ENCODE assay signal across 18 cellular contexts in genomic region chr11:72191961-72192381, GRCh38. TPM values are rescaled to one million over a fixed set of nuclear protein-coding genes. Genes with fewer than 3 reads are reported as not detected.
A peak's percentile ranks its signal among the peaks of the same experiment; 100 is the strongest.
DNase-seq lines count a peak whose midpoint lies in the region; ATAC-seq, FAIRE-seq and TF ChIP-seq lines count a peak whose summit lies in the region.
"Had no signal": no experiment of that assay in that cellular context is flagged by ENCODE, and none has a peak within 500 bp of the region (broad histone marks: within the 10 kb centered on the region; RNA-seq: fewer than 3 reads in every experiment).

Gene FOLR1 (plus strand): TSS chr11:72192140. CDS start chr11:72192174, 34 bp downstream.

- DNase-seq in NCI-H82 (lab: John Stamatoyannopoulos, UW) (peak; percentile 8), NCI-H82 treated with DMSO at 0.1 percent for 48 hours (lab: John Stamatoyannopoulos, UW; ENCODE audit: unreplicated experiment) (no peak), K562 (ENCODE audit: extremely low read depth in 1 of 4, low spot score in 3 of 4) (peak; percentile 72 to 82 (median 80)), left lung (peak in 1 of 2 donors; percentile 73), upper lobe of right lung (peak; percentile 84), cardiac septum (ENCODE audit: low spot score) (no peak)
- no peak for DNase-seq in activated CD4-positive, alpha-beta memory T cell treated with anti-CD3 and anti-CD28 coated beads, Interleukin-2, amount 10 ng/mL, durations not matched to agents 7 days and 5 days
- DNase-seq: 8988T; activated CD4-positive, alpha-beta T cell treated with anti-CD3 and anti-CD28 coated beads for 1 hour; aorta; CD8-positive, alpha-beta memory T cell; effector memory CD8-positive, alpha-beta T cell; kidney glomerular epithelial cell; NCI-H2081 had no signal

- H3K9me3 ChIP-seq in K562 (replicated peaks; ENCODE audit: control insufficient read depth, insufficient read depth, low read depth, low read length) (no peaks in the 10 kb centered on the region), left lung (no peaks in the 10 kb centered on the region), upper lobe of right lung (no peaks in the 10 kb centered on the region)

- peaks cover 9 to 10% of the 10 kb centered on the region in 2 experiments for H3K4me1 ChIP-seq in K562 (replicated peaks in 1 of 2; ENCODE audit: control insufficient read depth in 2 of 2, insufficient read depth in 2 of 2, low read length in 2 of 2)
- peaks cover 0 to 11% of the 10 kb centered on the region in 2 donors for H3K4me1 ChIP-seq in left lung
- peaks cover 9% of the 10 kb centered on the region for H3K4me1 ChIP-seq in upper lobe of right lung

- TF ChIP-seq RAD21 in K562 (CRISPR knock-in tag; conservative IDR thresholded peaks at IDR 0.05 in 1 of 2, IDR thresholded peaks at IDR 0.05 in 1 of 2), result no peak

- ATAC-seq in K562 (peak; percentile 94), left lung (peak; percentile 84), upper lobe of right lung (peak; percentile 91), HG02970 (IDR thresholded peaks at IDR 0.05; ENCODE audit: low FRiP score, unreplicated experiment) (no peak)
- ATAC-seq: effector memory CD8-positive, alpha-beta T cell; SK-N-SH treated with all-trans-retinoic acid at 6 μM for 48 hours had no signal

- H3K4me3 Mint-ChIP-seq in activated CD4-positive, alpha-beta memory T cell treated with anti-CD3 and anti-CD28 coated beads, Interleukin-2, amount 10 ng/mL, durations not matched to agents 7 days and 5 days, result no peak within 1 kb of the TSS
- H3K4me3 Mint-ChIP-seq: activated T-helper 1 cell treated with anti-CD3 and anti-CD28 coated beads, Interleukin-12 subunit alpha, Interleukin-12 subunit beta, Interleukin-2, Interleukin-4 antibody, amounts not matched to agents 30 ng/mL and 10 ng/mL and 1 ng/mL, durations not matched to agents 14 hours and 24 hours and 36 hours; CD8-positive, alpha-beta memory T cell; effector memory CD8-positive, alpha-beta T cell had no signal

- no peak for TF ChIP-seq EP300 in K562 (IDR thresholded peaks at IDR 0.05; ENCODE audit: low read length)

- no peak within 1 kb of the TSS for H3K27ac ChIP-seq in K562 (ENCODE audit: extremely low read depth, low read depth, low read length)
- peak within 1 kb of the TSS; percentile 26 to 42 for H3K27ac ChIP-seq in left lung
- no peak within 1 kb of the TSS for H3K27ac ChIP-seq in upper lobe of right lung

- peak within 1 kb of the TSS; percentile 50 for H3K4me2 ChIP-seq in K562 (ENCODE audit: insufficient read depth, low read length)

- CTCF ChIA-PET in K562 (lab: Yijun Ruan, JAX; ENCODE audit: low intra/inter-chr PET ratio), result no interaction called here
- CTCF ChIA-PET in activated CD4-positive, alpha-beta memory T cell treated with anti-CD3 and anti-CD28 coated beads, Interleukin-2, amount 10 ng/mL, durations not matched to agents 7 days and 5 days (lab: Charles Lee), result interaction anchor here (1.0 kb wide), 1 partner anchor 9 kb away, joined by 5 read pairs; no protein-coding TSS in a partner anchor

- no peaks in the 10 kb centered on the region for H3K79me2 ChIP-seq in K562 (ENCODE audit: control insufficient read depth, insufficient read depth, low read length)

- no peak for TF ChIP-seq CTCF in K562 (IDR thresholded peaks at IDR 0.05 in 2 of 3, conservative IDR thresholded peaks at IDR 0.05 in 1 of 3; ENCODE audit: insufficient read depth in 2 of 3, low read depth in 1 of 3, low read length in 3 of 3)
- TF ChIP-seq CTCF in left lung (IDR thresholded peaks at IDR 0.05), result no peak
- no peak for TF ChIP-seq CTCF in upper lobe of right lung (IDR thresholded peaks at IDR 0.05)

- H3K9ac ChIP-seq in K562 (ENCODE audit: insufficient read depth in 1 of 2, low read depth in 2 of 2, low read length in 2 of 2), result peak within 1 kb of the TSS in 1 of 2 experiments; percentile 64; a peak in 2 of 4 replicates

- POLR2A ChIA-PET in K562 (lab: Yijun Ruan, JAX), result interaction anchor here (0.6 to 1.2 kb wide), 3 partner anchors 20 to 83 kb away, joined by 3 to 4 read pairs (median 4); no protein-coding TSS in a partner anchor
- POLR2A ChIA-PET in activated CD4-positive, alpha-beta memory T cell treated with anti-CD3 and anti-CD28 coated beads, Interleukin-2, amount 10 ng/mL, durations not matched to agents 7 days and 5 days (lab: Charles Lee), result no interaction called here

- H3K27me3 ChIP-seq in K562 (ENCODE audit: control insufficient read depth in 2 of 2, insufficient read depth in 2 of 2, low read length in 2 of 2) (no peaks in the 10 kb centered on the region), left lung (no peaks in the 10 kb centered on the region), upper lobe of right lung (no peaks in the 10 kb centered on the region)

- in situ Hi-C loops in K562 (cut with MboI), result no loop called here

- peak; percentile 77 for FAIRE-seq in K562 (lab: Jason Lieb, UNC)
- FAIRE-seq: frontal cortex had no signal

- intact Hi-C loops in K562 (cut with micrococcal nuclease) (no loop called here), left lung (cut with DNase I) (no loop called here), upper lobe of right lung (cut with DNase I) (no loop called here), cardiac septum (cut with DNase I) (no loop called here)

- no peak for TF ChIP-seq POLR2A in K562 (conservative IDR thresholded peaks at IDR 0.05)

- H3K36me3 ChIP-seq in K562 (ENCODE audit: control insufficient read depth, insufficient read depth, low read length), result no peaks in the 10 kb centered on the region
- no peaks in the 10 kb centered on the region for H3K36me3 ChIP-seq in left lung
- no peaks in the 10 kb centered on the region for H3K36me3 ChIP-seq in upper lobe of right lung

- 23% methylated on average over 5 of the region's 5 CpGs for WGBS in K562 (ENCODE audit: insufficient coverage, low coverage, missing lambda C conversion rate)

- no peak within 1 kb of the TSS for H3K27ac Mint-ChIP-seq in activated CD4-positive, alpha-beta memory T cell treated with anti-CD3 and anti-CD28 coated beads, Interleukin-2, amount 10 ng/mL, durations not matched to agents 7 days and 5 days
- H3K27ac Mint-ChIP-seq: activated T-helper 1 cell treated with anti-CD3 and anti-CD28 coated beads, Interleukin-12 subunit alpha, Interleukin-12 subunit beta, Interleukin-2, Interleukin-4 antibody, amounts not matched to agents 30 ng/mL and 10 ng/mL and 1 ng/mL, durations not matched to agents 14 hours and 24 hours and 36 hours; CD8-positive, alpha-beta memory T cell; effector memory CD8-positive, alpha-beta T cell had no signal

- H2AFZ ChIP-seq in K562 (ENCODE audit: low read depth, low read length), result peak within 1 kb of the TSS; percentile 75

- H3K9me1 ChIP-seq in K562 (ENCODE audit: control insufficient read depth, insufficient read depth, low read length), result peaks cover 2% of the 10 kb centered on the region

- no peaks in the 10 kb centered on the region for H3K4me1 Mint-ChIP-seq in activated CD4-positive, alpha-beta memory T cell treated with anti-CD3 and anti-CD28 coated beads, Interleukin-2, amount 10 ng/mL, durations not matched to agents 7 days and 5 days
- H3K4me1 Mint-ChIP-seq: CD8-positive, alpha-beta memory T cell had no signal

- H4K20me1 ChIP-seq in K562 (replicated peaks; ENCODE audit: control insufficient read depth, insufficient read depth, low read length), result no peaks in the 10 kb centered on the region

- H3K9me3 Mint-ChIP-seq in activated CD4-positive, alpha-beta memory T cell treated with anti-CD3 and anti-CD28 coated beads, Interleukin-2, amount 10 ng/mL, durations not matched to agents 7 days and 5 days, result no peaks in the 10 kb centered on the region
- H3K9me3 Mint-ChIP-seq: activated T-helper 1 cell treated with anti-CD3 and anti-CD28 coated beads, Interleukin-12 subunit alpha, Interleukin-12 subunit beta, Interleukin-2, Interleukin-4 antibody, amounts not matched to agents 30 ng/mL and 10 ng/mL and 1 ng/mL, durations not matched to agents 14 hours and 24 hours and 36 hours; CD8-positive, alpha-beta memory T cell; effector memory CD8-positive, alpha-beta T cell had no signal

- H3K4me3 ChIP-seq in K562, result no peak within 1 kb of the TSS
- H3K4me3 ChIP-seq in left lung, result peak within 1 kb of the TSS in 1 of 2 donors; percentile 5
- peak within 1 kb of the TSS; percentile 14 for H3K4me3 ChIP-seq in upper lobe of right lung

- no TSS peak for BruUV-seq in K562 (replicated peaks; lab: Mats Ljungman, UMichigan)

- H3K36me3 Mint-ChIP-seq in activated CD4-positive, alpha-beta memory T cell treated with anti-CD3 and anti-CD28 coated beads, Interleukin-2, amount 10 ng/mL, durations not matched to agents 7 days and 5 days (ENCODE audit: low read depth), result no peaks in the 10 kb centered on the region
- H3K36me3 Mint-ChIP-seq: CD8-positive, alpha-beta memory T cell had no signal

- H3K27me3 Mint-ChIP-seq in activated CD4-positive, alpha-beta memory T cell treated with anti-CD3 and anti-CD28 coated beads, Interleukin-2, amount 10 ng/mL, durations not matched to agents 7 days and 5 days, result no peaks in the 10 kb centered on the region

TF ChIP-seq in K562, 482 proteins besides CTCF, POLR2A, EP300 and RAD21 (continues in another document):
- peak; percentile 33; the same call in 1 of the 2 replicates for TF ChIP-seq CBFA2T3 (IDR thresholded peaks at IDR 0.05)

RNA-seq across cellular contexts. Expression of gene FOLR1, which starts in this region (rescaled TPM):
- total RNA-seq in K562 (2011; cell fraction: chromatin; rRNA removed; ENCODE audit: low replicate concordance), result 0.46 and 2.7 TPM in 2 replicates
- 2.5 and 3.3 TPM in 2 replicates for total RNA-seq in K562 (2011; cell fraction: nucleolus; rRNA removed)
- 1.8 and 2.9 TPM in 2 replicates for total RNA-seq in K562 (2011; cell fraction: nucleoplasm; rRNA removed)
- total RNA-seq in K562 (2014; rRNA removed), result 0.68 and 0.90 TPM in 2 replicates
- 0.19 and 0.22 TPM in 2 replicates for total RNA-seq in K562 (2014; rRNA removed; fragmentation: Illumina TruSeq; extraction: Trizol)
- 0.58 and 0.75 TPM in 2 replicates for total RNA-seq in K562 (2015; rRNA removed; fragmentation: Illumina TruSeq; extraction: Trizol)
- 0.49 and 0.92 TPM in 2 replicates for total RNA-seq in K562 (2021)
- 1.2 and 2.3 TPM in 2 replicates for polyA plus RNA-seq in K562 (2011; rRNA removed)
- 2.0 and 3.9 TPM in 2 replicates for polyA plus RNA-seq in K562 (2011; cell fraction: cytosol; rRNA removed)
- polyA plus RNA-seq in K562 (2011; cell fraction: nucleus; rRNA removed), result 0.77 and 1.7 TPM in 2 replicates
- 1.8 and 7.5 TPM in 2 replicates for polyA plus RNA-seq in K562 (2012)
- 0.96 and 1.7 TPM in 2 replicates for polyA plus RNA-seq in K562 (2014; fragmentation: Illumina TruSeq; extraction: Trizol)
- 1 to 10 TPM; 1.0 to 1.7 TPM for polyA plus RNA-seq in K562 (2014; fragmentation: Nextera tagmentation; extraction: Ambion mirVana)
- polyA plus RNA-seq in K562 (2014; rRNA removed), result 1.8 TPM in 2 replicates
- 1.5 TPM in 1 of 2 replicates, not detected in the other for polyA minus RNA-seq in K562 (2011; rRNA and poly(A)+ RNA removed)
- 2.3 and 4.2 TPM in 2 replicates for polyA minus RNA-seq in K562 (2011; cell fraction: cytosol; rRNA and poly(A)+ RNA removed)
- polyA minus RNA-seq in K562 (2011; cell fraction: nucleus; rRNA and poly(A)+ RNA removed), result 1.2 and 1.4 TPM in 2 replicates
- total RNA-seq in left lung, result 100 to 1,000 TPM in 1 of 2 donors, 10 to 100 TPM in 1; 80.8 to 409 TPM
- 163 TPM for total RNA-seq in upper lobe of right lung
- 0.22 TPM for total RNA-seq in cardiac septum
- total RNA-seq in activated CD4-positive, alpha-beta memory T cell treated with anti-CD3 and anti-CD28 coated beads, Interleukin-2, amount 10 ng/mL, durations not matched to agents 7 days and 5 days, result not detected
- total RNA-seq: activated T-helper 1 cell treated with anti-CD3 and anti-CD28 coated beads, Interleukin-12 subunit alpha, Interleukin-12 subunit beta, Interleukin-2, Interleukin-4 antibody, amounts not matched to agents 30 ng/mL and 10 ng/mL and 1 ng/mL, durations not matched to agents 14 hours and 24 hours and 36 hours; aorta; CD8-positive, alpha-beta memory T cell; frontal cortex had no signal
- polyA plus RNA-seq: aorta; CD8-positive, alpha-beta memory T cell had no signal

Comparison
In these comparisons a context has a peak if more than half of its experiments do, and no peak if none do; other contexts are left out.
1. RNA of gene FOLR1 (total RNA-seq): 80.8 to 409 TPM in left lung and 163 TPM in upper lobe of right lung (single experiment); 0.19 to 3.3 TPM in K562, 0.22 TPM in cardiac septum (single experiment) and not detected in activated CD4-positive, alpha-beta memory T cell treated with anti-CD3 and anti-CD28 coated beads, Interleukin-2, amount 10 ng/mL, durations not matched to agents 7 days and 5 days; every median in the first group is over 10 times any median in the second.
2. DNase-seq: peak in NCI-H82 (single experiment), K562 (4 of 4) and upper lobe of right lung (single experiment); none in NCI-H82 treated with DMSO at 0.1 percent for 48 hours (single experiment), cardiac septum (single experiment) and activated CD4-positive, alpha-beta memory T cell treated with anti-CD3 and anti-CD28 coated beads, Interleukin-2, amount 10 ng/mL, durations not matched to agents 7 days and 5 days (single experiment).
3. H3K27ac ChIP-seq: peak in left lung (2 of 2); none in K562 (single experiment) and upper lobe of right lung (single experiment).